ENCODE assay signal across 1 cellular context in genomic region chr4:1721003-1721665, GRCh38.
A peak's percentile ranks its signal among the peaks of the same experiment; 100 is the strongest.
TF ChIP-seq lines count a peak whose summit lies in the region.

Gene TACC3, plus strand, starts transcription at chr4:1721521. Its CDS starts 1,901 bp downstream, at chr4:1723422.
Gene TMEM129, minus strand, starts transcription at chr4:1721323. Its CDS starts 486 bp downstream, at chr4:1720837.

TF ChIP-seq in HepG2, 621 proteins besides CTCF, POLR2A, EP300 and RAD21 (continued from another document and continues in another):
- TF ChIP-seq FOXK2 (IDR thresholded peaks at IDR 0.05) (no peak), ZBTB20 (CRISPR knock-in tag; IDR thresholded peaks at IDR 0.05; ENCODE audit: borderline replicate concordance, low read depth) (no peak; the same call in 1 of the 2 replicates), ZBTB7B (CRISPR knock-in tag; IDR thresholded peaks at IDR 0.05) (no peak), XRCC5 (optimal IDR thresholded peaks at IDR 0.05; ENCODE audit: low read length) (peak; percentile 60), BHLHE40 (IDR thresholded peaks at IDR 0.05; ENCODE audit: low read length) (peak; percentile 27; the same call in 1 of the 2 replicates), SP2 (CRISPR knock-in tag; IDR thresholded peaks at IDR 0.05) (peak; percentile 81), NFAT5 (CRISPR knock-in tag; IDR thresholded peaks at IDR 0.05) (no peak), BORCS8-MEF2B (CRISPR knock-in tag; IDR thresholded peaks at IDR 0.05) (peak; percentile 37; the same call in 1 of the 2 replicates), ZSCAN25 (CRISPR knock-in tag; IDR thresholded peaks at IDR 0.05) (no peak), CSRNP1 (CRISPR knock-in tag; IDR thresholded peaks at IDR 0.05) (no peak), NFKB2 (CRISPR knock-in tag; IDR thresholded peaks at IDR 0.05; ENCODE audit: borderline replicate concordance) (no peak), KLF13 (CRISPR knock-in tag; IDR thresholded peaks at IDR 0.05) (no peak), ZNF773 (CRISPR knock-in tag; IDR thresholded peaks at IDR 0.05; ENCODE audit: borderline replicate concordance) (no peak), ZNF225 (CRISPR knock-in tag; IDR thresholded peaks at IDR 0.05) (no peak), TP53 (CRISPR knock-in tag; conservative IDR thresholded peaks at IDR 0.05) (no peak), MXD4 (CRISPR knock-in tag; IDR thresholded peaks at IDR 0.05) (0 out of 2 replicates have a peak, but pooled peaks have one; percentile 58), ZNF749 (CRISPR knock-in tag; IDR thresholded peaks at IDR 0.05; ENCODE audit: borderline replicate concordance) (no peak), GABPA (IDR thresholded peaks at IDR 0.05; ENCODE audit: low read depth, low read length) (no peak), GABPA (CRISPR knock-in tag; IDR thresholded peaks at IDR 0.05; ENCODE audit: low read depth) (peak; percentile 90), ARID2 (CRISPR knock-in tag; IDR thresholded peaks at IDR 0.05; ENCODE audit: borderline replicate concordance) (no peak), ZKSCAN1 (IDR thresholded peaks at IDR 0.05; ENCODE audit: low read length) (peak; percentile 20; the same call in 1 of the 2 replicates), ZNF660 (CRISPR knock-in tag; IDR thresholded peaks at IDR 0.05; ENCODE audit: borderline replicate concordance, low read depth) (no peak), HOXA3 (CRISPR knock-in tag; IDR thresholded peaks at IDR 0.05) (peak; percentile 74), RBM22 (optimal IDR thresholded peaks at IDR 0.05; ENCODE audit: low read length) (no peak), PAF1 (CRISPR knock-in tag; IDR thresholded peaks at IDR 0.05) (no peak), ZNF256 (CRISPR knock-in tag; conservative IDR thresholded peaks at IDR 0.05) (no peak), RBM39 (IDR thresholded peaks at IDR 0.05; ENCODE audit: low read depth, low read length, poor library complexity, severe bottlenecking) (no peak), ZSCAN30 (CRISPR knock-in tag; IDR thresholded peaks at IDR 0.05) (no peak), HMGA1 (CRISPR knock-in tag; conservative IDR thresholded peaks at IDR 0.05) (no peak), GATA4 (IDR thresholded peaks at IDR 0.05; ENCODE audit: borderline replicate concordance, low read depth) (no peak), ZNF576 (CRISPR knock-in tag; IDR thresholded peaks at IDR 0.05) (no peak), FOSL1 (CRISPR knock-in tag; IDR thresholded peaks at IDR 0.05; ENCODE audit: borderline replicate concordance) (no peak), NR2F6 (IDR thresholded peaks at IDR 0.05) (no peak), NR2F6 (CRISPR knock-in tag; IDR thresholded peaks at IDR 0.05) (0 out of 2 replicates have a peak, but pooled peaks have one; percentile 42), ZGPAT (CRISPR knock-in tag; IDR thresholded peaks at IDR 0.05) (no peak; the same call in 1 of the 2 replicates), KDM5B (CRISPR knock-in tag; IDR thresholded peaks at IDR 0.05; ENCODE audit: borderline replicate concordance) (no peak; the same call in 1 of the 2 replicates), SNAPC2 (CRISPR knock-in tag; IDR thresholded peaks at IDR 0.05) (0 out of 2 replicates have a peak, but pooled peaks have one; percentile 8), HOMEZ (CRISPR knock-in tag; IDR thresholded peaks at IDR 0.05; ENCODE audit: low read depth) (no peak), GZF1 (CRISPR knock-in tag; IDR thresholded peaks at IDR 0.05) (no peak), SP5 (CRISPR knock-in tag; IDR thresholded peaks at IDR 0.05; ENCODE audit: borderline replicate concordance, low read depth) (no peak; the same call in 1 of the 2 replicates), KDM6A (CRISPR knock-in tag; IDR thresholded peaks at IDR 0.05; ENCODE audit: low read depth) (no peak), ZNF652 (CRISPR knock-in tag; IDR thresholded peaks at IDR 0.05; ENCODE audit: borderline replicate concordance, low read depth) (no peak), ZNF883 (CRISPR knock-in tag; IDR thresholded peaks at IDR 0.05; ENCODE audit: not compliant biosample characterization) (no peak), JUNB (CRISPR knock-in tag; IDR thresholded peaks at IDR 0.05; ENCODE audit: borderline replicate concordance) (no peak), ZNF280B (CRISPR knock-in tag; IDR thresholded peaks at IDR 0.05; ENCODE audit: borderline replicate concordance) (no peak), FOXM1 (CRISPR knock-in tag; IDR thresholded peaks at IDR 0.05) (peak; percentile 82; the same call in 1 of the 2 replicates), MEIS2 (CRISPR knock-in tag; IDR thresholded peaks at IDR 0.05) (no peak), SP1 (IDR thresholded peaks at IDR 0.05) (no peak), SP1 (CRISPR knock-in tag; IDR thresholded peaks at IDR 0.05) (peak; percentile 96), GLMP (CRISPR knock-in tag; IDR thresholded peaks at IDR 0.05; ENCODE audit: borderline replicate concordance) (no peak), ZNF766 (CRISPR knock-in tag; IDR thresholded peaks at IDR 0.05; ENCODE audit: borderline replicate concordance) (no peak), ZNF503 (CRISPR knock-in tag; IDR thresholded peaks at IDR 0.05) (no peak), ZNF570 (CRISPR knock-in tag; IDR thresholded peaks at IDR 0.05; ENCODE audit: borderline replicate concordance) (no peak), CEBPG (CRISPR knock-in tag; IDR thresholded peaks at IDR 0.05) (peak; percentile 24; the same call in 1 of the 2 replicates), FIP1L1 (IDR thresholded peaks at IDR 0.05; ENCODE audit: borderline replicate concordance, insufficient read depth, low read depth, low read length) (no peak), MTA1 (CRISPR knock-in tag; IDR thresholded peaks at IDR 0.05; ENCODE audit: borderline replicate concordance) (no peak), ZNF335 (CRISPR knock-in tag; IDR thresholded peaks at IDR 0.05) (no peak), CCAR2 (optimal IDR thresholded peaks at IDR 0.05; ENCODE audit: low read depth, low read length) (no peak), DRAP1 (CRISPR knock-in tag; IDR thresholded peaks at IDR 0.05) (0 out of 2 replicates have a peak, but pooled peaks have one; percentile 31), HNRNPUL1 (IDR thresholded peaks at IDR 0.05; ENCODE audit: low read depth, low read length) (no peak)
